7 cellular contexts compared by ENCODE assay signal in genomic region chr9:96853711-96854072, GRCh38. TPM values are rescaled to one million over a fixed set of nuclear protein-coding genes. Genes with fewer than 3 reads are reported as not detected.
A peak's percentile ranks its signal among the peaks of the same experiment; 100 is the strongest.
DNase-seq lines count a peak whose midpoint lies in the region; ATAC-seq, FAIRE-seq and TF ChIP-seq lines count a peak whose summit lies in the region.

No MANE protein-coding gene starts in this region.

- no peak overlapping the region for H3K14ac ChIP-seq in H1 (ENCODE audit: insufficient read length)

- H3K9ac ChIP-seq in OCI-LY3 (ENCODE audit: low read length), result peak overlapping the region; percentile 85
- H3K9ac ChIP-seq in H1 (replicated peaks in 1 of 4; ENCODE audit: extremely low read depth in 1 of 4, low read depth in 3 of 4, low read length in 3 of 4), result peak overlapping the region; percentile 34 to 60 (median 52)

- H3K36me3 ChIP-seq in OCI-LY3 (replicated peaks; ENCODE audit: low read depth, low read length) (peaks cover 36% of the 10 kb centered on the region), H1 (ENCODE audit: control insufficient read depth in 2 of 4, insufficient read depth in 4 of 4, low read length in 3 of 4) (peaks cover 0 to 3% (median 0%) of the 10 kb centered on the region in 4 experiments; a peak in 1 of 8 replicates)

- H2AFZ ChIP-seq in OCI-LY3 (ENCODE audit: low read depth, low read length), result peak overlapping the region; percentile 85; the same call in 1 of the 2 replicates
- no peak overlapping the region for H2AFZ ChIP-seq in H1 (ENCODE audit: low read length)

- H2BK20ac ChIP-seq in H1 (ENCODE audit: low read length), result no peak overlapping the region

- peaks cover 13% of the 10 kb centered on the region; the same call in 1 of the 2 replicates for H3K27me3 ChIP-seq in OCI-LY3 (ENCODE audit: low read depth, low read length)
- no peaks in the 10 kb centered on the region for H3K27me3 ChIP-seq in H1 (replicated peaks in 1 of 4; ENCODE audit: control insufficient read depth in 3 of 4, extremely low read depth in 1 of 4, insufficient read depth in 3 of 4, low read length in 3 of 4)

- H3K4me2 ChIP-seq in OCI-LY3 (ENCODE audit: low read length) (peak overlapping the region; percentile 97), H1 (ENCODE audit: insufficient read depth in 1 of 2, low read depth in 2 of 2, low read length in 2 of 2) (peak overlapping the region; percentile 85 to 92)

- H2BK15ac ChIP-seq in H1 (ENCODE audit: low read length), result no peak overlapping the region

- peaks cover 44% of the 10 kb centered on the region for H3K79me2 ChIP-seq in OCI-LY3 (ENCODE audit: low read length)
- H3K79me2 ChIP-seq in H1 (ENCODE audit: control insufficient read depth in 1 of 2, insufficient read depth in 2 of 2, low read length in 2 of 2), result peaks cover 4 to 43% of the 10 kb centered on the region in 2 experiments; a peak in 3 of 4 replicates

- H2BK120ac ChIP-seq in H1 (replicated peaks; ENCODE audit: low read depth, low read length), result no peak overlapping the region

- H3K4me3 ChIP-seq in OCI-LY3 (ENCODE audit: low read length) (peak overlapping the region; percentile 93), H1 (ENCODE audit: extremely low read depth in 1 of 4, insufficient read depth in 2 of 4, low read depth in 3 of 4, low read length in 4 of 4) (peak overlapping the region; percentile 71 to 85 (median 74))

- POLR2A ChIA-PET in H1 (lab: Charles Lee; ENCODE audit: partially characterized antibody), result interaction anchor here (1.0 to 2.1 kb wide), 6 partner anchors 10 to 368 kb away, joined by 3 to 6 read pairs (median 3); partner anchors contain the start of gene ZNF510

- H4K91ac ChIP-seq in H1 (replicated peaks; ENCODE audit: insufficient read length, low read length), result no peak overlapping the region

- H3K9me3 ChIP-seq in OCI-LY3 (ENCODE audit: insufficient read depth, low read length) (0 out of 2 replicates have a peak, but pooled peaks cover 8% of the 10 kb centered on the region), H1 (ENCODE audit: insufficient read depth in 2 of 2, low read depth in 1 of 2, low read length in 1 of 2) (no peaks in the 10 kb centered on the region)

- no peak overlapping the region for H3K23ac ChIP-seq in H1 (ENCODE audit: insufficient read length)

- CTCF ChIA-PET in H1 (lab: Charles Lee; ENCODE audit: partially characterized antibody), result interaction anchor here (0.6 kb wide), 2 partner anchors 22 to 43 kb away, joined by 3 to 4 read pairs; no protein-coding TSS in a partner anchor

- H3K4ac ChIP-seq in H1 (replicated peaks; ENCODE audit: insufficient read length, low read depth, low read length), result no peak overlapping the region

- no peak overlapping the region for H3K56ac ChIP-seq in H1 (replicated peaks; ENCODE audit: insufficient read length, low read depth, low read length)

- DNase-seq in H1 (ENCODE audit: low read depth in 1 of 2, low spot score in 2 of 2) (no peak), myocyte (ENCODE audit: low read depth) (peak; percentile 4), 8988T (no peak)
- no peak for DNase-seq in NK-92 treated with Interleukin-12 subunit alpha and Interleukin-12 subunit beta, amount 100 ng/mL, for 24 hours (lab: John Stamatoyannopoulos, UW)

- no peak overlapping the region for H2BK5ac ChIP-seq in H1 (ENCODE audit: low read depth, low read length)

- 9% methylated on average over 9 of the region's 9 CpGs; no CpG with 5 or more reads in 1 of the 2 experiments for WGBS in H1 (ENCODE audit: extremely low coverage in 1 of 2, insufficient coverage in 1 of 2, insufficient read length in 1 of 2, insufficient replicate concordance in 2 of 2, low coverage in 1 of 2, low lambda C conversion rate in 2 of 2, missing lambda C conversion rate in 1 of 2), 2 experiments

- H4K20me1 ChIP-seq in OCI-LY3 (ENCODE audit: insufficient read depth, low read length), result peaks cover 7% of the 10 kb centered on the region; the same call in 1 of the 2 replicates
- peaks cover 0 to 3% of the 10 kb centered on the region in 2 experiments for H4K20me1 ChIP-seq in H1 (replicated peaks in 1 of 2; ENCODE audit: control insufficient read depth in 1 of 2, insufficient read depth in 2 of 2, low read length in 2 of 2)

- TF ChIP-seq EP300 in H1 (IDR thresholded peaks at IDR 0.05; ENCODE audit: borderline replicate concordance in 1 of 2, low read depth in 2 of 2, low read length in 2 of 2), result no peak

- no peak for TF ChIP-seq RAD21 in H1 (IDR thresholded peaks at IDR 0.05 in 1 of 2, conservative IDR thresholded peaks at IDR 0.05 in 1 of 2; ENCODE audit: low read depth in 2 of 2, low read length in 2 of 2)

- no peak overlapping the region for H4K8ac ChIP-seq in H1 (ENCODE audit: extremely low read depth, insufficient read depth, low read length)

- H3K79me1 ChIP-seq in H1 (ENCODE audit: low read depth, low read length), result peaks cover 11% of the 10 kb centered on the region; the same call in 1 of the 2 replicates

- peak; percentile 25 for ATAC-seq in GM18868 (IDR thresholded peaks at IDR 0.05; ENCODE audit: unreplicated experiment)
- ATAC-seq in HG02623 (IDR thresholded peaks at IDR 0.05; ENCODE audit: unreplicated experiment), result peak; percentile 14

- TF ChIP-seq POLR2A in H1 (IDR thresholded peaks at IDR 0.05; ENCODE audit: control extremely low read depth in 1 of 2, low read depth in 2 of 2, low read length in 2 of 2), result no peak

- no peak overlapping the region for H2BK12ac ChIP-seq in H1 (ENCODE audit: low read depth, low read length)

- TF ChIP-seq CTCF in OCI-LY3 (IDR thresholded peaks at IDR 0.05; ENCODE audit: low read depth, low read length) (no peak), H1 (IDR thresholded peaks at IDR 0.05; ENCODE audit: control extremely low read depth in 1 of 3, insufficient read depth in 1 of 3, low read depth in 1 of 3, low read length in 3 of 3) (no peak)

- FAIRE-seq in H1 (lab: Jason Lieb, UNC), result no peak

- peaks cover 14% of the 10 kb centered on the region for H3K4me1 ChIP-seq in OCI-LY3 (ENCODE audit: low read length)
- H3K4me1 ChIP-seq in H1 (replicated peaks in 1 of 4; ENCODE audit: control insufficient read depth in 3 of 4, insufficient read depth in 4 of 4, low read length in 3 of 4), result peaks cover 0 to 7% (median 4%) of the 10 kb centered on the region in 4 experiments; a peak in 5 of 7 replicates

- H2AK5ac ChIP-seq in H1 (ENCODE audit: low read depth, low read length), result no peak overlapping the region

- H3K18ac ChIP-seq in H1 (ENCODE audit: extremely low read depth, low read length), result no peak overlapping the region

- peaks cover 5% of the 10 kb centered on the region for H3K23me2 ChIP-seq in H1 (ENCODE audit: low read depth, low read length)

- H4K5ac ChIP-seq in H1 (ENCODE audit: insufficient read length, low read depth, low read length), result no peak overlapping the region

- H3K27ac ChIP-seq in OCI-LY3 (ENCODE audit: low read length), result peak overlapping the region; percentile 40; the same call in 1 of the 2 replicates
- no peak overlapping the region for H3K27ac ChIP-seq in H1 (ENCODE audit: low read depth, low read length)

TF ChIP-seq in H1, 55 proteins besides CTCF, POLR2A, EP300 and RAD21:
- TF ChIP-seq MAX (IDR thresholded peaks at IDR 0.05) (no peak), KDM4A (IDR thresholded peaks at IDR 0.05; ENCODE audit: low read depth, low read length, severe bottlenecking) (no peak), SRF (IDR thresholded peaks at IDR 0.05; ENCODE audit: low read depth, low read length) (no peak), SAP30 (IDR thresholded peaks at IDR 0.05; ENCODE audit: insufficient read depth, insufficient replicate concordance, low read length) (no peak), HDAC6 (IDR thresholded peaks at IDR 0.05; ENCODE audit: low read depth, low read length) (no peak), ATF3 (IDR thresholded peaks at IDR 0.05; ENCODE audit: insufficient read depth, low read depth, low read length) (no peak), SP4 (IDR thresholded peaks at IDR 0.05; ENCODE audit: low read length) (no peak), RNF2 (IDR thresholded peaks at IDR 0.05; ENCODE audit: borderline replicate concordance, low read depth, low read length, missing control alignments, poor library complexity, severe bottlenecking) (no peak)

RNA-seq across cellular contexts. Expression of gene ZNF782, which starts 0.6 kb away (rescaled TPM):
- 5.2 and 7.4 TPM in 2 replicates for total RNA-seq in H1 (2021; fragmentation: NEBNext Ultra II Directional; extraction: Animal tissue kit (Norgen Biotek cat#: 25700))
- 1.1 and 1.4 TPM in 2 replicates for polyA plus RNA-seq in H1 (2011; rRNA removed)
- 2.2 TPM for polyA plus RNA-seq in H1 (2011; cell fraction: cytosol; rRNA removed)
- polyA plus RNA-seq in H1 (2011; cell fraction: nucleus; rRNA removed), result 4.3 TPM
- polyA plus RNA-seq in H1 (2012, experiment 1 of 2), result 2.0 to 3.7 TPM (median 2.8 TPM) in 4 replicates
- polyA plus RNA-seq in H1 (2012, experiment 2 of 2), result 0.10 TPM
- polyA plus RNA-seq in H1 (2013, experiment 1 of 2), result 3.7 TPM
- polyA plus RNA-seq in H1 (2013, experiment 2 of 2), result 3.5 TPM
- polyA minus RNA-seq in H1 (2011; rRNA and poly(A)+ RNA removed), result 5.5 and 7.7 TPM in 2 replicates
- 4.5 TPM for polyA minus RNA-seq in H1 (2011; cell fraction: cytosol; rRNA and poly(A)+ RNA removed)
- polyA minus RNA-seq in H1 (2011; cell fraction: nucleus; rRNA and poly(A)+ RNA removed), result 18.3 TPM
- 4.1 and 5.7 TPM in 2 replicates for total RNA-seq in myocyte
- polyA plus RNA-seq in myocyte (2012), result 0.97 TPM
